In the genomic region with DNA sequence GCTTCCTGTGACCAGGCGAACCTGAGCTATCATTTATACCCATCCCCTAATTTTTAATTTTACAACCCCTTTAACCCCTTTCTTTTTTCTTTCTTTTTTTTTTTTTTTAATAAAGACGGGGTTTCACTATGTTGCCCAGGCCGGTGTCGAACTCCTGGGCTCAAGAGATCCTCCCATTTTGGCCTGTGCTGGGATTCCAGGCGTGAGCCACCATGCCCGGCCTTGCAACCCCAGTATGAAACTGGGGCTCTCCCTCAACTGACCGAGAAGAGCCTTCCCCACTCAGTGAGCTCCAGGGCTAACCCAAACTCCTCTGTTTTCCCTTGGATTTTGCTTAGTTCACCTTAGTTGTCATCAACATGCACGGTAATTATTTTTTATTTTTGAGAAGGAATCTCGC, we compare ENCODE assay signal across 8 cellular contexts. TPM values are rescaled to one million over a fixed set of nuclear protein-coding genes. Genes with fewer than 3 reads are reported as not detected.
DNase-seq lines count a peak whose midpoint lies in the region; TF ChIP-seq lines count a peak whose summit lies in the region.

No MANE protein-coding gene starts in this region.

- H2AFZ ChIP-seq in fibroblast of lung (ENCODE audit: low read length) = no peak overlapping the region

- DNase-seq in GM06990 (ENCODE audit: extremely low read depth, insufficient read length) (no peak), SK-N-MC (ENCODE audit: low read depth, low spot score) (no peak), fibroblast of lung (ENCODE audit: low read depth in 2 of 2) (peak in 1 of 2 donors; percentile 5), retinal pigment epithelial cell (ENCODE audit: low read depth) (no peak), cortex of kidney (lab: John Stamatoyannopoulos, UW) (no peak), GM10248 (ENCODE audit: extremely low spot score) (no peak), head of caudate nucleus (no peak), GDM1 (lab: John Stamatoyannopoulos, UW) (no peak)

- TF ChIP-seq CTCF in GM06990 (IDR thresholded peaks at IDR 0.05; ENCODE audit: insufficient read depth, low read length, poor library complexity, severe bottlenecking) = no peak
- no peak for TF ChIP-seq CTCF in fibroblast of lung (conservative IDR thresholded peaks at IDR 0.05 in 1 of 2, IDR thresholded peaks at IDR 0.05 in 1 of 2; ENCODE audit: low read depth in 1 of 2, low read length in 2 of 2)
- no peak for TF ChIP-seq CTCF in retinal pigment epithelial cell (conservative IDR thresholded peaks at IDR 0.05; ENCODE audit: low read depth, low read length)
- TF ChIP-seq CTCF in GM10248 (IDR thresholded peaks at IDR 0.05; ENCODE audit: control extremely low read depth, extremely low read depth, low read depth, missing control alignments) = no peak

- H3K9ac ChIP-seq in SK-N-MC (ENCODE audit: insufficient read length) (peak overlapping the region; percentile 99), fibroblast of lung (ENCODE audit: insufficient read depth, low read length) (peak overlapping the region; percentile 99)

- CTCF ChIA-PET in GM10248 (lab: Yijun Ruan, JAX) = interaction anchor here (1.0 to 11.7 kb wide), 7 partner anchors 11 to 590 kb away, joined by 3 to 134 read pairs (median 4); partner anchors contain the start of genes ATXN3 and TRIP11

- H3K79me2 ChIP-seq in fibroblast of lung (ENCODE audit: control insufficient read depth, insufficient read depth, low read length) = peaks cover 34% of the 10 kb centered on the region

- intact Hi-C loops in head of caudate nucleus (cut with DNase I) = no loop called here

- H3K4me2 ChIP-seq in fibroblast of lung (ENCODE audit: extremely low read depth, insufficient read depth, low read length) = peak overlapping the region; percentile 96

- H3K4me3 ChIP-seq in GM06990 (replicated peaks; ENCODE audit: low read depth, low read length) (peak overlapping the region; percentile 100), SK-N-MC (peak overlapping the region; percentile 98), fibroblast of lung (replicated peaks in 1 of 4; ENCODE audit: control extremely low read depth in 1 of 4, insufficient read depth in 1 of 4, low read depth in 3 of 4, low read length in 4 of 4) (peak overlapping the region; percentile 77 to 99 (median 91)), retinal pigment epithelial cell (ENCODE audit: low read length) (peak overlapping the region; percentile 95)

- POLR2A ChIA-PET in GM10248 (lab: Yijun Ruan, JAX) = interaction anchor here (0.7 to 1.9 kb wide), 3 partner anchors 17 to 607 kb away, joined by 3 to 10 read pairs (median 8); partner anchors contain the start of gene ATXN3

- H3K36me3 ChIP-seq in GM06990 (ENCODE audit: control insufficient read depth, insufficient read depth, low read length) (peaks cover 6% of the 10 kb centered on the region), SK-N-MC (ENCODE audit: insufficient read depth, low read length) (peaks cover 38% of the 10 kb centered on the region), fibroblast of lung (ENCODE audit: control insufficient read depth, insufficient read depth, low read length) (peaks cover 2% of the 10 kb centered on the region)

- no peaks in the 10 kb centered on the region for H4K20me1 ChIP-seq in fibroblast of lung (ENCODE audit: control insufficient read depth, extremely low read depth, insufficient read depth, low read length)

- H3K27me3 ChIP-seq in GM06990 (replicated peaks; ENCODE audit: control insufficient read depth, insufficient read depth, low read length) (no peaks in the 10 kb centered on the region), fibroblast of lung (ENCODE audit: control insufficient read depth, insufficient read depth, low read length) (no peaks in the 10 kb centered on the region)

- H3K9me3 ChIP-seq in SK-N-MC (ENCODE audit: low read depth, low read length) (no peaks in the 10 kb centered on the region), fibroblast of lung (ENCODE audit: control insufficient read depth, insufficient read depth, low read depth, low read length) (no peaks in the 10 kb centered on the region)

- H3K4me1 ChIP-seq in fibroblast of lung (ENCODE audit: control insufficient read depth, extremely low read depth, insufficient read depth, low read length) = peaks cover 2% of the 10 kb centered on the region

- H3K27ac ChIP-seq in SK-N-MC (peak overlapping the region; percentile 94; the same call in 1 of the 2 replicates), fibroblast of lung (ENCODE audit: insufficient read depth, low read length) (peak overlapping the region; percentile 98)

RNA-seq across cellular contexts. Expression of gene CPSF2, which starts 1.0 kb away (rescaled TPM):
- total RNA-seq in fibroblast of lung = 41.3 and 41.8 TPM in 2 replicates
- polyA plus RNA-seq in fibroblast of lung = 46.9 and 55.7 TPM in 2 replicates
- polyA plus RNA-seq in fibroblast of lung (2012) = 50.1 and 57.3 TPM in 2 replicates
- polyA minus RNA-seq in fibroblast of lung (ENCODE audit: low replicate concordance) = 6.6 and 14.9 TPM in 2 replicates

RNA-seq across cellular contexts. Expression of gene NDUFB1, which starts 1.3 kb away (rescaled TPM):
- total RNA-seq in fibroblast of lung = 310 and 320 TPM in 2 replicates
- polyA plus RNA-seq in fibroblast of lung = 436 and 569 TPM in 2 replicates
- polyA plus RNA-seq in fibroblast of lung (2012) = 550 and 633 TPM in 2 replicates
- polyA minus RNA-seq in fibroblast of lung (ENCODE audit: low replicate concordance) = 6.5 and 15.6 TPM in 2 replicates

RNA-seq across cellular contexts. Expression of gene ATXN3, which starts 16.4 kb away (rescaled TPM):
- 40.6 and 63.3 TPM in 2 replicates for total RNA-seq in fibroblast of lung
- polyA plus RNA-seq in fibroblast of lung = 21.0 and 34.1 TPM in 2 replicates
- polyA plus RNA-seq in fibroblast of lung (2012) = 19.3 and 28.2 TPM in 2 replicates
- 2.0 and 10.4 TPM in 2 replicates for polyA minus RNA-seq in fibroblast of lung (ENCODE audit: low replicate concordance)
